ENCODE assay signal across 1 cellular context in genomic region chr12:113056631-113057488, GRCh38.
TF ChIP-seq lines count a peak whose summit lies in the region.

TSS of gene DTX1 (plus strand) at chr12:113056730. CDS start at chr12:113058193, 1,463 bp downstream.

TF ChIP-seq in HEK293, 187 proteins besides CTCF, POLR2A, EP300 and RAD21 (continued from another document):
- no peak for TF ChIP-seq PRDM10 (tag by site-specific recombination; IDR thresholded peaks at IDR 0.05)
- no peak for TF ChIP-seq ZNF514 (tag by site-specific recombination; IDR thresholded peaks at IDR 0.05)
- no peak for TF ChIP-seq ZNF596 (tag by site-specific recombination; IDR thresholded peaks at IDR 0.05)
- TF ChIP-seq ZBTB6 (tag by site-specific recombination; IDR thresholded peaks at IDR 0.05) = peak; percentile 78
